ENCODE assay signal across 35 cellular contexts in the genomic region with DNA sequence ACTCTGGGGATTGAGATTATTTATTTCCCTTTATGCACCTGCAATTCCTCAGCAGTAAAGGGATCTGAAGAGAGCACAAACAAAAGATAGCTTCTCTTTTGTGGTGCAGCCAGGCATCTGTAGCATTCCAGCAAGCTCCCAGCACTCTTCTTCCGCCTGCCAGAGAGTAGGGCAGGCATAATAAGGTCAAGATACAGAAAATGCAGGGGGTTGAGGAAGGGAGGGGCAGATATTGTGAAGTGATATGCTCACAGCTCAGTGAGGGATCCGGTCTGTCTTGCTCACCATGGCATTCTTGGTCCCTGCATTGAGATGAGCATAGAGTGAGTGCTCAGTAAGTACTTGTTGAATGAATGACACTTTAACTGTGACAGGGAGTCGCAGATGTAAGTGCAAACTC. TPM values are rescaled to one million over a fixed set of nuclear protein-coding genes. Genes with fewer than 3 reads are reported as not detected.
A peak's percentile ranks its signal among the peaks of the same experiment; 100 is the strongest.
DNase-seq lines count a peak whose midpoint lies in the region; ATAC-seq and TF ChIP-seq lines count a peak whose summit lies in the region.
"Had no signal": no experiment of that assay in that cellular context is flagged by ENCODE, and none has a peak within 500 bp of the region (broad histone marks: within the 10 kb centered on the region; RNA-seq: fewer than 3 reads in every experiment).

No MANE protein-coding gene starts in this region.

- no peak overlapping the region for H3K9ac ChIP-seq in NT2/D1 (ENCODE audit: insufficient read length, low read depth)

- TF ChIP-seq CTCF in natural killer cell (IDR thresholded peaks at IDR 0.05), result no peak
- no peak for TF ChIP-seq CTCF in tibial artery (IDR thresholded peaks at IDR 0.05)

- H3K27ac Mint-ChIP-seq in CD4-positive, alpha-beta memory T cell, result peak overlapping the region in 2 of 7 donors; percentile 70 to 74
- H3K27ac Mint-ChIP-seq in effector memory CD8-positive, alpha-beta T cell, result peak overlapping the region in 1 of 2 donors; percentile 69
- H3K27ac Mint-ChIP-seq in natural killer cell, result peak overlapping the region; percentile 88 to 89
- H3K27ac Mint-ChIP-seq: CD4-positive, alpha-beta T cell; endodermal cell; mesothelial cell of epicardium had no signal

- peak; percentile 88 for ATAC-seq in effector memory CD8-positive, alpha-beta T cell (replicated peaks)
- ATAC-seq in natural killer cell, result peak; percentile 78 to 95 (median 93)
- ATAC-seq: activated T-cell treated with anti-CD3 and anti-CD28 coated beads, Interleukin-2, amount 50 U/mL, for 4 hours; naive thymus-derived CD8-positive, alpha-beta T cell; stimulated activated naive CD8-positive, alpha-beta T cell treated with anti-CD3 and anti-CD28 coated beads, Interleukin-15, Interleukin-2, amounts not matched to agents 100 U/mL and 50 U/mL, for 24 hours had no signal

- intact Hi-C loops in CD4-positive, alpha-beta memory T cell (cut with micrococcal nuclease), result no loop called here
- intact Hi-C loops in natural killer cell (cut with micrococcal nuclease), result loop anchor here (2.0 kb wide), 1 partner anchor 14 kb away; no protein-coding TSS in a partner anchor
- intact Hi-C loops in tibial artery (cut with DNase I; ENCODE audit: low total_unique reads), result no loop called here
- intact Hi-C loops in posterior vena cava (cut with DNase I), result loop anchor here in 1 of 2 donors (10.0 kb wide), 1 partner anchor 1828 kb away; no protein-coding TSS in a partner anchor

- POLR2A ChIA-PET in CD4-positive, alpha-beta memory T cell (lab: Charles Lee; ENCODE audit: partially characterized antibody), result interaction anchor here (0.8 to 1.9 kb wide), 6 partner anchors 13 to 39 kb away, joined by 3 to 6 read pairs (median 5); no protein-coding TSS in a partner anchor

- H3K4me1 Mint-ChIP-seq in CD4-positive, alpha-beta memory T cell, result peaks cover 17 to 51% (median 38%) of the 10 kb centered on the region in 4 donors
- H3K4me1 Mint-ChIP-seq in effector memory CD8-positive, alpha-beta T cell (ENCODE audit: low read depth in 2 of 2), result peaks cover 40 to 64% of the 10 kb centered on the region in 2 donors
- peaks cover 74 to 78% of the 10 kb centered on the region in 2 donors for H3K4me1 Mint-ChIP-seq in natural killer cell
- H3K4me1 Mint-ChIP-seq: mesothelial cell of epicardium had no signal

- no peaks in the 10 kb centered on the region for H3K27me3 ChIP-seq in CD4-positive, alpha-beta memory T cell (ENCODE audit: insufficient read depth, low read length)
- no peaks in the 10 kb centered on the region for H3K27me3 ChIP-seq in NT2/D1 (ENCODE audit: insufficient read depth, insufficient read length)
- no peaks in the 10 kb centered on the region for H3K27me3 ChIP-seq in tibial artery
- H3K27me3 ChIP-seq: colonic mucosa, right atrium auricular region had no signal

- H3K36me3 ChIP-seq in CD4-positive, alpha-beta memory T cell (ENCODE audit: insufficient read depth, low read length), result no peaks in the 10 kb centered on the region
- no peaks in the 10 kb centered on the region for H3K36me3 ChIP-seq in NT2/D1 (ENCODE audit: insufficient read depth, insufficient read length, low read length)
- H3K36me3 ChIP-seq in tibial artery, result no peaks in the 10 kb centered on the region
- H3K36me3 ChIP-seq: colonic mucosa, right atrium auricular region had no signal

- H3K36me3 Mint-ChIP-seq in CD4-positive, alpha-beta memory T cell, result no peaks in the 10 kb centered on the region
- H3K36me3 Mint-ChIP-seq in effector memory CD8-positive, alpha-beta T cell (ENCODE audit: insufficient read depth), result no peaks in the 10 kb centered on the region
- peaks cover 18% of the 10 kb centered on the region for H3K36me3 Mint-ChIP-seq in natural killer cell

- H3K27me3 Mint-ChIP-seq in CD4-positive, alpha-beta memory T cell, result no peaks in the 10 kb centered on the region
- H3K27me3 Mint-ChIP-seq in effector memory CD8-positive, alpha-beta T cell, result no peaks in the 10 kb centered on the region
- no peaks in the 10 kb centered on the region for H3K27me3 Mint-ChIP-seq in natural killer cell (ENCODE audit: low read depth in 2 of 2)
- H3K27me3 Mint-ChIP-seq: CD4-positive, alpha-beta T cell had no signal

- H3K4me3 ChIP-seq in CD4-positive, alpha-beta memory T cell (ENCODE audit: low read length in 2 of 2), result no peak overlapping the region
- H3K4me3 ChIP-seq in NT2/D1 (ENCODE audit: insufficient read length, low read depth), result no peak overlapping the region
- no peak overlapping the region for H3K4me3 ChIP-seq in tibial artery
- H3K4me3 ChIP-seq: colonic mucosa, right atrium auricular region, smooth muscle cell had no signal

- no peaks in the 10 kb centered on the region for H3K9me3 ChIP-seq in CD4-positive, alpha-beta memory T cell (ENCODE audit: control insufficient read depth in 1 of 2, low read length in 2 of 2)
- H3K9me3 ChIP-seq in NT2/D1 (ENCODE audit: insufficient read depth, low read length), result no peaks in the 10 kb centered on the region
- H3K9me3 ChIP-seq in tibial artery, result peaks cover 0 to 6% (median 0%) of the 10 kb centered on the region in 3 donors
- H3K9me3 ChIP-seq: colonic mucosa had no signal

- no peak overlapping the region for H3K27ac ChIP-seq in CD4-positive, alpha-beta memory T cell (ENCODE audit: low read depth, low read length)
- H3K27ac ChIP-seq in tibial artery, result no peak overlapping the region
- H3K27ac ChIP-seq: colonic mucosa, HL-60, right atrium auricular region, VCaP had no signal

- H3K4me1 ChIP-seq in CD4-positive, alpha-beta memory T cell (ENCODE audit: insufficient read depth, low read length), result peaks cover 15% of the 10 kb centered on the region
- H3K4me1 ChIP-seq in NT2/D1 (ENCODE audit: insufficient read depth, insufficient read length), result no peaks in the 10 kb centered on the region
- no peaks in the 10 kb centered on the region for H3K4me1 ChIP-seq in tibial artery
- H3K4me1 ChIP-seq: colonic mucosa, right atrium auricular region had no signal

- CTCF ChIA-PET in CD4-positive, alpha-beta memory T cell (lab: Charles Lee; ENCODE audit: partially characterized antibody), result interaction anchor here (1.0 to 1.1 kb wide), 2 partner anchors 37 to 47 kb away, joined by 3 read pairs; no protein-coding TSS in a partner anchor

- peak overlapping the region in 6 of 8 donors; percentile 8 to 63 (median 29) for H3K4me3 Mint-ChIP-seq in CD4-positive, alpha-beta memory T cell
- peak overlapping the region; percentile 46 to 62 for H3K4me3 Mint-ChIP-seq in effector memory CD8-positive, alpha-beta T cell
- peak overlapping the region; percentile 70 for H3K4me3 Mint-ChIP-seq in natural killer cell
- H3K4me3 Mint-ChIP-seq: activated T-cell treated with anti-CD3 and anti-CD28 coated beads, Interleukin-2, amount 50 U/mL, for 4 hours; CD4-positive, alpha-beta T cell; endodermal cell; mesothelial cell of epicardium had no signal

- DNase-seq in CD4-positive, alpha-beta memory T cell, result no peak
- DNase-seq in NT2/D1 (ENCODE audit: low read depth, low spot score), result peak; percentile 25
- no peak for DNase-seq in effector memory CD8-positive, alpha-beta T cell
- DNase-seq in natural killer cell, result no peak
- no peak for DNase-seq in activated T-cell treated with anti-CD3 and anti-CD28 coated beads, Interleukin-2, amount 50 U/mL, for 48 hours
- no peak for DNase-seq in tibial artery
- no peak for DNase-seq in stimulated activated CD4-positive, alpha-beta T cell treated with anti-CD3 and anti-CD28 coated beads, Interleukin-2, amount 100 ng/mL, for 48 hours
- no peak for DNase-seq in posterior vena cava (ENCODE audit: low spot score)
- DNase-seq: activated CD4-positive, alpha-beta T cell treated with anti-CD3 and anti-CD28 coated beads for 48 hours; activated T-cell treated with anti-CD3 and anti-CD28 coated beads, Interleukin-2, amount 50 U/mL, for 4 hours; AML-193; CD4-positive, alpha-beta T cell; colonic mucosa; endodermal cell; glutamatergic neuron; Karpas-422; kidney; naive thymus-derived CD8-positive, alpha-beta T cell; NCI-H1417; NCI-H2029 treated with DMSO at 0.1 percent for 48 hours; NCI-H226; SHP77; stimulated activated naive CD8-positive, alpha-beta T cell treated with anti-CD3 and anti-CD28 coated beads, Interleukin-15, Interleukin-2, amounts not matched to agents 100 U/mL and 50 U/mL, for 24 hours had no signal

- H3K9me3 Mint-ChIP-seq in CD4-positive, alpha-beta memory T cell, result peaks cover 0 to 2% (median 0%) of the 10 kb centered on the region in 8 donors
- H3K9me3 Mint-ChIP-seq in effector memory CD8-positive, alpha-beta T cell, result no peaks in the 10 kb centered on the region
- H3K9me3 Mint-ChIP-seq in natural killer cell, result no peaks in the 10 kb centered on the region
- H3K9me3 Mint-ChIP-seq: CD4-positive, alpha-beta T cell; endodermal cell had no signal

RNA-seq across cellular contexts. Expression of gene FASLG, which starts 23.9 kb away (rescaled TPM):
- total RNA-seq in CD4-positive, alpha-beta memory T cell, result 1 to 10 TPM; 4.3 to 4.9 TPM
- 1 to 10 TPM in 1 of 2 donors, under 1 TPM in 1; 0.81 to 2.5 TPM for polyA plus RNA-seq in CD4-positive, alpha-beta memory T cell
- total RNA-seq in natural killer cell (10 to 100 TPM; 22.1 to 44.5 (median 24.1) TPM), posterior vena cava (under 1 TPM in 1 of 2 donors, not detected in 1; 0.28 TPM)
- total RNA-seq: A673, Daoy, endodermal cell, fibroblast of villous mesenchyme, H4, lower leg skin, mesothelial cell of epicardium, osteocyte, right atrium auricular region, smooth muscle cell, temporal lobe had no signal
- polyA plus RNA-seq: smooth muscle cell had no signal

Comparison
In these comparisons a context has a peak if more than half of its experiments do, and no peak if none do; other contexts are left out.
1. RNA of gene FASLG, which starts 23.9 kb away (total RNA-seq): 22.1 to 44.5 TPM in natural killer cell and 4.3 to 4.9 TPM in CD4-positive, alpha-beta memory T cell; 0.28 TPM in posterior vena cava; every median in the first group is over 4 times any median in the second.
2. Peak in every context shown above with its lines, with median percentiles within 50 percentile points of each other: H3K4me3 Mint-ChIP-seq.